8 cellular contexts compared by ENCODE assay signal in genomic region chr11:64878494-64879225, GRCh38. TPM values are rescaled to one million over a fixed set of nuclear protein-coding genes. Genes with fewer than 3 reads are reported as not detected.
A peak's percentile ranks its signal among the peaks of the same experiment; 100 is the strongest.
DNase-seq lines count a peak whose midpoint lies in the region; ATAC-seq and TF ChIP-seq lines count a peak whose summit lies in the region.

TSS of gene EHD1 (minus strand) at chr11:64878621. CDS start at chr11:64878464, 157 bp downstream.

- H3K4me1 Mint-ChIP-seq in activated CD4-positive, alpha-beta T cell treated with anti-CD3 and anti-CD28 coated beads for 36 hours: peaks cover 60% of the 10 kb centered on the region

- H3K4me3 Mint-ChIP-seq in activated CD4-positive, alpha-beta T cell treated with anti-CD3 and anti-CD28 coated beads for 36 hours: peak within 1 kb of the TSS; percentile 92

- H3K9me3 ChIP-seq in BE2C: no peaks in the 10 kb centered on the region

- no peaks in the 10 kb centered on the region for H3K4me1 ChIP-seq in BE2C

- no peaks in the 10 kb centered on the region for H3K36me3 ChIP-seq in BE2C

- peak within 1 kb of the TSS; percentile 97 for H3K27ac Mint-ChIP-seq in activated CD4-positive, alpha-beta T cell treated with anti-CD3 and anti-CD28 coated beads for 36 hours

- TF ChIP-seq CTCF in BE2C (IDR thresholded peaks at IDR 0.05; ENCODE audit: low read depth, low read length) (peak; percentile 28; the same call in 1 of the 2 replicates), choroid plexus epithelial cell (conservative IDR thresholded peaks at IDR 0.05; ENCODE audit: low read depth, low read length) (peak; percentile 60)

- H3K27me3 ChIP-seq in BE2C: no peaks in the 10 kb centered on the region

- POLR2A ChIA-PET in activated CD4-positive, alpha-beta T cell treated with anti-CD3 and anti-CD28 coated beads for 36 hours (lab: Charles Lee): interaction anchor here (0.7 to 8.8 kb wide), 6 partner anchors 9 to 31 kb away, joined by 3 to 128 read pairs (median 7); no protein-coding TSS in a partner anchor

- intact Hi-C loops in activated CD4-positive, alpha-beta T cell treated with anti-CD3 and anti-CD28 coated beads for 36 hours (cut with DNase I, micrococcal nuclease): loop anchor here (1.0 to 5.0 kb wide), 20 partner anchors 10 to 694 kb away; partner anchors contain the start of genes PPP2R5B (in 2 of the 2), SF1 (in 2 of the 2), ATG2A (in 1 of the 2) and CDCA5 (in 1 of the 2)

- DNase-seq in BE2C (peak; percentile 96), GM19238 (ENCODE audit: insufficient read length, low spot score) (peak; percentile 95), NCI-H510A treated with DMSO at 0.1 percent for 48 hours (lab: John Stamatoyannopoulos, UW) (peak; percentile 97), choroid plexus epithelial cell (ENCODE audit: low read depth) (peak; percentile 98), kidney tubule cell (ENCODE audit: low spot score) (peak; percentile 97)
- DNase-seq in activated CD4-positive, alpha-beta T cell treated with anti-CD3 and anti-CD28 coated beads for 36 hours: peak; percentile 100
- DNase-seq in stimulated activated CD4-positive, alpha-beta T cell treated with anti-CD3 and anti-CD28 coated beads, Interleukin-1b, Interleukin-23, amount 100 ng/mL, for 24 hours (ENCODE audit: low read depth in 4 of 4, low spot score in 1 of 4): peak; percentile 98 to 99 (median 99)

- peak; percentile 65 for ATAC-seq in HG03442 (IDR thresholded peaks at IDR 0.05; ENCODE audit: unreplicated experiment)
- ATAC-seq in activated CD4-positive, alpha-beta T cell treated with anti-CD3 and anti-CD28 coated beads for 36 hours: peak; percentile 85

- CTCF ChIA-PET in activated CD4-positive, alpha-beta T cell treated with anti-CD3 and anti-CD28 coated beads for 36 hours (lab: Charles Lee): interaction anchor here (0.8 to 11.0 kb wide), 7 partner anchors 9 to 30 kb away, joined by 5 to 139 read pairs (median 10); no protein-coding TSS in a partner anchor

- H3K4me3 ChIP-seq in BE2C (ENCODE audit: low read depth, low read length) (peak within 1 kb of the TSS; percentile 72), choroid plexus epithelial cell (ENCODE audit: low read depth, low read length) (peak within 1 kb of the TSS; percentile 95)

- H3K36me3 Mint-ChIP-seq in activated CD4-positive, alpha-beta T cell treated with anti-CD3 and anti-CD28 coated beads for 36 hours (ENCODE audit: low read depth): peaks cover 30% of the 10 kb centered on the region

- no peaks in the 10 kb centered on the region for H3K27me3 Mint-ChIP-seq in activated CD4-positive, alpha-beta T cell treated with anti-CD3 and anti-CD28 coated beads for 36 hours

- no peaks in the 10 kb centered on the region for H3K9me3 Mint-ChIP-seq in activated CD4-positive, alpha-beta T cell treated with anti-CD3 and anti-CD28 coated beads for 36 hours (ENCODE audit: low read depth)

RNA-seq across cellular contexts. Expression of gene EHD1, which starts in this region (rescaled TPM):
- 73.8 TPM for polyA plus RNA-seq in BE2C (2012; ENCODE audit: insufficient read depth, insufficient read length, low read depth)
- 10 to 100 TPM; 71.0 to 73.6 TPM for total RNA-seq in activated CD4-positive, alpha-beta T cell treated with anti-CD3 and anti-CD28 coated beads for 36 hours

Comparison
In these comparisons a context has a peak if more than half of its experiments do, and no peak if none do; other contexts are left out.
1. Peak in every context shown above with its lines: DNase-seq, ATAC-seq and H3K4me3 ChIP-seq.